ENCODE assay signal across 8 cellular contexts in the genomic region with DNA sequence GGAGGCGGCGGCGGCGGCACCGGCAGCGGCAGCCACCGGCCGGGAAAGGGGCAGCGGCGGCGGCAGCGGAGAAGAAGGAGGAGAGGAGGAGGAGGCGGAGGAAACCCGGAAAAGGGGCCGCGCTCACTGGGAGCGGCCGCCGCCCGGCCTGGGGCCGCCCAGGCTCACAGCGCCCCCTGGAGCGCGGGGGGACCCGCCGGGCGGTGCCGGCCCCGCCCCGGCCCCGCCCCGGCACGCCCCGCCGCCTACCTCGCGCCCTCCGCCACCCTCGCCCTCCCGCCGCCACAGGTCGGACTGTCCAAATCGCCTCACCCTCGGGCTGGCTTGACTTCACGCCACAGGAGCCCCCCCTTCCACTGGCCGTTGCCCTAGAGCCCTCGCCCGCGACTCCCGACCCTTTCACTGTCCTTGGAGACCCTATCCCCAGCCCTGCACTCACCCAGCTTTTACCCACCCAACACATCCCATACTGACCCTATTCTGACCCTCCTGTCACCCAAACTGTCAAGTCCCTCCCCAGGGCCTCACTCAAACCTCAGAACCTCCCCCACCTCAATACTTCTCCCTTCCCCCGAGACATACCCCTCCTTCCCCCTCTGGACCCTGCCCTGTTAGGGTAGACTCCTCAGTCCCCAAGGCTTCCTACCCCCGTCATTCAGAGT.
A peak's percentile ranks its signal among the peaks of the same experiment; 100 is the strongest.
DNase-seq lines count a peak whose midpoint lies in the region; ATAC-seq and TF ChIP-seq lines count a peak whose summit lies in the region.

A gene (minus strand): TSS at position 85 of the 662 bp plus-strand sequence. CDS start 370 bp downstream, outside the sequence.

- peak; percentile 61 for TF ChIP-seq POLR2A in Raji (IDR thresholded peaks at IDR 0.05; ENCODE audit: insufficient read depth, low read depth, low read length)

- peak; percentile 81 for ATAC-seq in GM21515 (IDR thresholded peaks at IDR 0.05; ENCODE audit: unreplicated experiment)

- H3K27me3 ChIP-seq in neuron (ENCODE audit: insufficient read depth, low read length) = no peaks in the 10 kb centered on the region

- H3K4me3 ChIP-seq in foreskin fibroblast (ENCODE audit: low read depth in 1 of 2, low read length in 2 of 2) = peak within 1 kb of the TSS; percentile 78 to 79
- peak within 1 kb of the TSS; percentile 75 for H3K4me3 ChIP-seq in neuron (ENCODE audit: low read length)

- H3K4me1 ChIP-seq in neuron (ENCODE audit: insufficient read depth, low read length) = peaks cover 11% of the 10 kb centered on the region

- peak within 1 kb of the TSS; percentile 44 for H2AFZ ChIP-seq in neuron (ENCODE audit: low read depth, low read length)

- peak; percentile 29 for DNase-seq in DMS114 treated with DMSO at 0.1 percent for 48 hours (lab: John Stamatoyannopoulos, UW; ENCODE audit: unreplicated experiment)
- peak; percentile 78 for DNase-seq in HuH-7.5 (ENCODE audit: low spot score)
- peak; percentile 65 for DNase-seq in activated gamma-delta T cell treated with Interleukin-2 at 50 U/mL for 16 hours
- peak; percentile 52 to 87 for DNase-seq in foreskin fibroblast
- DNase-seq in stromal cell of bone marrow (ENCODE audit: low read depth) = peak; percentile 41

- peaks cover 33% of the 10 kb centered on the region for H3K36me3 ChIP-seq in neuron (ENCODE audit: insufficient read depth, low read length)

- H3K9me3 ChIP-seq in neuron (ENCODE audit: low read length) = no peaks in the 10 kb centered on the region

- no peak for TF ChIP-seq CTCF in foreskin fibroblast (IDR thresholded peaks at IDR 0.05; ENCODE audit: low read depth, low read length)

Comparison
In these comparisons a context has a peak if more than half of its experiments do, and no peak if none do; other contexts are left out.
1. Peak in every context shown above with its lines: DNase-seq, ATAC-seq and H3K4me3 ChIP-seq.